8 cellular contexts compared by ENCODE assay signal in genomic region chr7:150977382-150978135, GRCh38. TPM values are rescaled to one million over a fixed set of nuclear protein-coding genes. Genes with fewer than 3 reads are reported as not detected.
DNase-seq lines count a peak whose midpoint lies in the region; ATAC-seq and TF ChIP-seq lines count a peak whose summit lies in the region.

No MANE protein-coding gene starts in this region.

- H3K4me3 ChIP-seq in KMS-11 (IDR thresholded peaks at IDR 0.05; ENCODE audit: insufficient read depth, low read depth, low read length) = no peak overlapping the region
- H3K4me3 ChIP-seq in dorsolateral prefrontal cortex = peak overlapping the region in 58 of 59 donors; percentile 6 to 73 (median 46)
- peak overlapping the region; percentile 57 for H3K4me3 ChIP-seq in neural progenitor cell

- DNase-seq in Calu3 = no peak
- no peak for DNase-seq in dorsolateral prefrontal cortex
- DNase-seq in neural progenitor cell (ENCODE audit: low spot score) = peak; percentile 43
- DNase-seq in activated effector memory CD4-positive, alpha-beta T cell treated with Interleukin-2 at 50 U/mL for 16 hours = no peak

- H3F3A ChIP-seq in neural progenitor cell (ENCODE audit: low read depth) = peaks cover 36% of the 10 kb centered on the region

- H3K9me3 Mint-ChIP-seq in Calu3 (ENCODE audit: low read depth, unreplicated experiment) (no peaks in the 10 kb centered on the region), neural progenitor cell (no peaks in the 10 kb centered on the region)

- H4K20me1 ChIP-seq in KMS-11 (ENCODE audit: insufficient read depth) (no peaks in the 10 kb centered on the region), neural progenitor cell (ENCODE audit: low read depth) (peaks cover 20% of the 10 kb centered on the region)

- H3K36me3 ChIP-seq in KMS-11 (ENCODE audit: insufficient read depth) (no peaks in the 10 kb centered on the region), neural progenitor cell (no peaks in the 10 kb centered on the region)

- H3K27me3 ChIP-seq in KMS-11 (ENCODE audit: insufficient read depth, low read depth) = peaks cover 33% of the 10 kb centered on the region
- no peaks in the 10 kb centered on the region for H3K27me3 ChIP-seq in dorsolateral prefrontal cortex
- H3K27me3 ChIP-seq in neural progenitor cell = peaks cover 65% of the 10 kb centered on the region

- H3K36me3 Mint-ChIP-seq in Calu3 (ENCODE audit: insufficient read depth, unreplicated experiment) = peaks cover 10% of the 10 kb centered on the region
- H3K36me3 Mint-ChIP-seq in neural progenitor cell = peaks cover 2% of the 10 kb centered on the region

- H3K27ac Mint-ChIP-seq in Calu3 (ENCODE audit: unreplicated experiment) (no peak overlapping the region), neural progenitor cell (peak overlapping the region; percentile 72)

- H3K79me2 ChIP-seq in KMS-11 (ENCODE audit: insufficient read depth, low read depth) = no peaks in the 10 kb centered on the region
- H3K79me2 ChIP-seq in neural progenitor cell (ENCODE audit: low read depth) = no peaks in the 10 kb centered on the region

- no peak overlapping the region; the same call in 1 of the 2 replicates for H2AFZ ChIP-seq in KMS-11 (ENCODE audit: low read depth)
- H2AFZ ChIP-seq in neural progenitor cell (replicated peaks) = no peak overlapping the region

- no TSS peak for BruUV-seq in Calu3 (replicated peaks; lab: Mats Ljungman, UMichigan)

- TF ChIP-seq CTCF in Calu3 (IDR thresholded peaks at IDR 0.05; ENCODE audit: unreplicated experiment) (no peak), KMS-11 (conservative IDR thresholded peaks at IDR 0.05; ENCODE audit: low read depth, low read length) (no peak), dorsolateral prefrontal cortex (IDR thresholded peaks at IDR 0.05 in 54 of 56, conservative IDR thresholded peaks at IDR 0.05 in 2 of 56; ENCODE audit: low read depth in 1 of 56, partially characterized antibody in 56 of 56) (no peak), neural progenitor cell (IDR thresholded peaks at IDR 0.05) (no peak)

- H3K4me1 Mint-ChIP-seq in Calu3 (ENCODE audit: low read depth, unreplicated experiment) (peaks cover 8% of the 10 kb centered on the region), neural progenitor cell (peaks cover 41% of the 10 kb centered on the region)

- no peaks in the 10 kb centered on the region for H3K9me3 ChIP-seq in neural progenitor cell (ENCODE audit: low read depth)

- H3K27ac ChIP-seq in KMS-11 (no peak overlapping the region), dorsolateral prefrontal cortex (peak overlapping the region in 6 of 59 donors; percentile 2 to 85 (median 33)), neural progenitor cell (no peak overlapping the region)

- ATAC-seq in HG02884 (IDR thresholded peaks at IDR 0.05; ENCODE audit: unreplicated experiment) = no peak
- ATAC-seq in HG03095 (IDR thresholded peaks at IDR 0.05; ENCODE audit: unreplicated experiment) = no peak
- ATAC-seq in GM19455 (IDR thresholded peaks at IDR 0.05; ENCODE audit: unreplicated experiment) = no peak

- CTCF ChIA-PET in Calu3 (lab: Charles Lee) = no interaction called here

- intact Hi-C loops in Calu3 (cut with micrococcal nuclease; ENCODE audit: unreplicated experiment) (no loop called here), dorsolateral prefrontal cortex (cut with DNase I) (no loop called here)

- H3K9ac ChIP-seq in KMS-11 (no peak overlapping the region), neural progenitor cell (no peak overlapping the region)

- peak overlapping the region; percentile 61 for H3K4me3 Mint-ChIP-seq in Calu3 (ENCODE audit: low read depth, unreplicated experiment)
- H3K4me3 Mint-ChIP-seq in neural progenitor cell = peak overlapping the region; percentile 94

- peaks cover 76% of the 10 kb centered on the region for H3K27me3 Mint-ChIP-seq in Calu3 (ENCODE audit: unreplicated experiment)
- peaks cover 33% of the 10 kb centered on the region for H3K27me3 Mint-ChIP-seq in neural progenitor cell (ENCODE audit: insufficient read depth, low read depth)

- H3K4me1 ChIP-seq in KMS-11 (ENCODE audit: low read depth, poor library complexity, severe bottlenecking) = peaks cover 37% of the 10 kb centered on the region
- peaks cover 47% of the 10 kb centered on the region for H3K4me1 ChIP-seq in neural progenitor cell

- peak overlapping the region; percentile 53; the same call in 1 of the 2 replicates for H3K4me2 ChIP-seq in KMS-11
- H3K4me2 ChIP-seq in neural progenitor cell = peak overlapping the region; percentile 88

RNA-seq across cellular contexts. Expression of gene KCNH2, which starts 0.6 kb away (rescaled TPM):
- total RNA-seq in Calu3 (2022) (0.45 and 0.66 TPM in 2 replicates), dorsolateral prefrontal cortex (10 to 100 TPM in 118 of 120 experiments, 1 to 10 TPM in 2; 7.8 to 27.9 (median 19.3) TPM), neural progenitor cell (ENCODE audit: low replicate concordance) (2.6 and 11.1 TPM in 2 replicates)

RNA-seq across cellular contexts. Expression of gene NOS3, which starts 13.3 kb away (rescaled TPM):
- total RNA-seq in Calu3 (2022) (0.71 and 1.1 TPM in 2 replicates), dorsolateral prefrontal cortex (10 to 100 TPM in 67 of 120 experiments, 1 to 10 TPM in 53; 3.3 to 39.1 (median 10.8) TPM), neural progenitor cell (ENCODE audit: low replicate concordance) (1.3 and 11.0 TPM in 2 replicates)

RNA-seq across cellular contexts. Expression of gene ATG9B, which starts 46.7 kb away (rescaled TPM):
- 7.9 and 17.7 TPM in 2 replicates for total RNA-seq in Calu3 (2022)
- total RNA-seq in dorsolateral prefrontal cortex = 10 to 100 TPM in 4 of 120 experiments, 1 to 10 TPM in 115, under 1 TPM in 1; 0.95 to 17.2 (median 4.5) TPM
- total RNA-seq in neural progenitor cell (ENCODE audit: low replicate concordance) = 0.43 and 1.8 TPM in 2 replicates

RNA-seq across cellular contexts. Expression of gene ABCB8, which starts 50.7 kb away (rescaled TPM):
- total RNA-seq in Calu3 (2022) (40.2 and 42.3 TPM in 2 replicates), dorsolateral prefrontal cortex (100 to 1,000 TPM in 3 of 120 experiments, 10 to 100 TPM in 117; 52.6 to 110 (median 74.3) TPM), neural progenitor cell (ENCODE audit: low replicate concordance) (7.9 and 19.9 TPM in 2 replicates)
